9 cellular contexts compared by ENCODE assay signal in genomic region chr9:114238919-114239879, GRCh38.
DNase-seq lines count a peak whose midpoint lies in the region; ATAC-seq, FAIRE-seq and TF ChIP-seq lines count a peak whose summit lies in the region.
"Had no signal": no experiment of that assay in that cellular context is flagged by ENCODE, and none has a peak within 500 bp of the region (broad histone marks: within the 10 kb centered on the region; RNA-seq: fewer than 3 reads in every experiment).

No MANE protein-coding gene starts in this region.

- H4K20me1 ChIP-seq in hepatocyte (ENCODE audit: insufficient read depth, poor library complexity, severe bottlenecking), result no peaks in the 10 kb centered on the region

- H3K27ac ChIP-seq in A549 (no peak overlapping the region), hepatocyte (peak overlapping the region; percentile 67)

- TF ChIP-seq RAD21 in A549 (conservative IDR thresholded peaks at IDR 0.05 in 1 of 2, IDR thresholded peaks at IDR 0.05 in 1 of 2), result peak; percentile 10 to 31; a peak in 2 of 5 replicates

- no peaks in the 10 kb centered on the region for H3K27me3 ChIP-seq in adipocyte (replicated peaks; ENCODE audit: control insufficient read depth, insufficient read depth, low read length)
- H3K27me3 ChIP-seq in hepatocyte, result no peaks in the 10 kb centered on the region

- H3K36me3 ChIP-seq in adipocyte (ENCODE audit: control insufficient read depth, insufficient read depth, low read length, severe bottlenecking) (peaks cover 33% of the 10 kb centered on the region), hepatocyte (replicated peaks; ENCODE audit: insufficient read depth, low read depth) (no peaks in the 10 kb centered on the region)

- peak; percentile 21 to 28 for DNase-seq in A549 (ENCODE audit: low read depth in 1 of 2, low spot score in 1 of 2)
- peak; percentile 86 for DNase-seq in HFF-Myc (ENCODE audit: extremely low read depth, low read depth)
- no peak for DNase-seq in adipocyte (ENCODE audit: low read depth)
- DNase-seq in hepatocyte (ENCODE audit: low spot score), result peak; percentile 75
- DNase-seq in effector memory CD8-positive, alpha-beta T cell, result no peak
- no peak for DNase-seq in dedifferentiated amniotic fluid mesenchymal stem cell (ENCODE audit: extremely low spot score)

- CTCF ChIA-PET in A549 (lab: Yijun Ruan, JAX), result interaction anchor here (0.8 to 5.6 kb wide), 8 partner anchors 10 to 157 kb away, joined by 3 to 31 read pairs (median 3); no protein-coding TSS in a partner anchor

- no peaks in the 10 kb centered on the region for H3K9me3 Mint-ChIP-seq in effector memory CD8-positive, alpha-beta T cell
- H3K9me3 Mint-ChIP-seq: activated naive CD4-positive, alpha-beta T cell treated with anti-CD3 and anti-CD28 coated beads, Interleukin-2, amount 50 U/mL, for 24 hours had no signal

- H2AFZ ChIP-seq in hepatocyte, result no peak overlapping the region

- peak overlapping the region; percentile 21 for H3K9ac ChIP-seq in adipocyte (ENCODE audit: low read length)

- no peak overlapping the region for H3K27ac Mint-ChIP-seq in effector memory CD8-positive, alpha-beta T cell
- H3K27ac Mint-ChIP-seq: activated naive CD4-positive, alpha-beta T cell treated with anti-CD3 and anti-CD28 coated beads, Interleukin-2, amount 50 U/mL, for 24 hours had no signal

- no peaks in the 10 kb centered on the region for H3K36me3 Mint-ChIP-seq in effector memory CD8-positive, alpha-beta T cell (ENCODE audit: insufficient read depth)
- H3K36me3 Mint-ChIP-seq: activated naive CD4-positive, alpha-beta T cell treated with anti-CD3 and anti-CD28 coated beads, Interleukin-2, amount 50 U/mL, for 24 hours had no signal

- H3K4me2 ChIP-seq in A549, result no peak overlapping the region
- no peak overlapping the region for H3K4me2 ChIP-seq in hepatocyte

- FAIRE-seq in A549 (lab: Jason Lieb, UNC), result no peak

- H3K4me1 Mint-ChIP-seq in effector memory CD8-positive, alpha-beta T cell (ENCODE audit: low read depth in 2 of 2), result peaks cover 0 to 1% of the 10 kb centered on the region in 2 donors

- no peak overlapping the region for H3K4me3 Mint-ChIP-seq in effector memory CD8-positive, alpha-beta T cell
- H3K4me3 Mint-ChIP-seq: activated naive CD4-positive, alpha-beta T cell treated with anti-CD3 and anti-CD28 coated beads, Interleukin-2, amount 50 U/mL, for 24 hours had no signal

- TF ChIP-seq CTCF in A549 (IDR thresholded peaks at IDR 0.05), result no peak
- peak; percentile 32 for TF ChIP-seq CTCF in HFF-Myc (IDR thresholded peaks at IDR 0.05; ENCODE audit: low read depth, low read length, missing control alignments)
- TF ChIP-seq CTCF in hepatocyte (IDR thresholded peaks at IDR 0.05; ENCODE audit: poor library complexity), result peak; percentile 45

- H3K79me2 ChIP-seq in hepatocyte, result no peaks in the 10 kb centered on the region

- 82% methylated on average over 14 of the region's 14 CpGs for WGBS in A549 (ENCODE audit: missing lambda C conversion rate)
- 63% methylated on average over 14 of the region's 14 CpGs for WGBS in hepatocyte (ENCODE audit: low lambda C conversion rate, missing lambda C conversion rate)

- peak in 1 of 2 experiments; percentile 57; a peak in 3 of 6 replicates for ATAC-seq in A549
- no peak for ATAC-seq in HG03521 (IDR thresholded peaks at IDR 0.05; ENCODE audit: unreplicated experiment)
- no peak for ATAC-seq in effector memory CD8-positive, alpha-beta T cell (replicated peaks)
- no peak for ATAC-seq in HG03439 (IDR thresholded peaks at IDR 0.05; ENCODE audit: unreplicated experiment)

- no peak for TF ChIP-seq EP300 in A549 (IDR thresholded peaks at IDR 0.05)

- H3K9me3 ChIP-seq in A549 (no peaks in the 10 kb centered on the region), adipocyte (ENCODE audit: control insufficient read depth, low read length) (no peaks in the 10 kb centered on the region), hepatocyte (ENCODE audit: low read depth) (no peaks in the 10 kb centered on the region)

- H3K27me3 Mint-ChIP-seq in effector memory CD8-positive, alpha-beta T cell, result peaks cover 39 to 55% of the 10 kb centered on the region in 2 donors
- H3K27me3 Mint-ChIP-seq: activated naive CD4-positive, alpha-beta T cell treated with anti-CD3 and anti-CD28 coated beads, Interleukin-2, amount 50 U/mL, for 24 hours had no signal

- POLR2A ChIA-PET in A549 (lab: Yijun Ruan, JAX), result no interaction called here

- no peaks in the 10 kb centered on the region for H3K9me2 ChIP-seq in hepatocyte (replicated peaks; ENCODE audit: insufficient read depth)

- H3K4me3 ChIP-seq in A549, result no peak overlapping the region
- H3K4me3 ChIP-seq in HFF-Myc (replicated peaks; ENCODE audit: low read depth, low read length), result no peak overlapping the region
- no peak overlapping the region for H3K4me3 ChIP-seq in adipocyte (ENCODE audit: low read length)
- H3K4me3 ChIP-seq in hepatocyte, result no peak overlapping the region

- no peak for TF ChIP-seq POLR2A in A549 (IDR thresholded peaks at IDR 0.05; ENCODE audit: low read length)

- no peaks in the 10 kb centered on the region for H3K4me1 ChIP-seq in A549
- H3K4me1 ChIP-seq in adipocyte (ENCODE audit: control insufficient read depth, insufficient read depth, low read length), result peaks cover 23% of the 10 kb centered on the region
- peaks cover 8% of the 10 kb centered on the region for H3K4me1 ChIP-seq in hepatocyte (ENCODE audit: insufficient read depth)

TF ChIP-seq in A549, 52 proteins besides CTCF, POLR2A, EP300 and RAD21:
- TF ChIP-seq BCL3 (IDR thresholded peaks at IDR 0.05) (no peak), NR3C1 (IDR thresholded peaks at IDR 0.05) (no peak), BHLHE40 (IDR thresholded peaks at IDR 0.05; ENCODE audit: low read depth, low read length) (no peak), ZNF302 (CRISPR knock-in tag; IDR thresholded peaks at IDR 0.05) (no peak), CHD2 (IDR thresholded peaks at IDR 0.05; ENCODE audit: low read length, partially characterized antibody) (no peak), NPAS2 (CRISPR knock-in tag; IDR thresholded peaks at IDR 0.05; ENCODE audit: borderline replicate concordance) (no peak), HEYL (CRISPR knock-in tag; IDR thresholded peaks at IDR 0.05) (no peak), MAX (IDR thresholded peaks at IDR 0.05) (no peak), KDM1A (IDR thresholded peaks at IDR 0.05; ENCODE audit: low read depth) (no peak), USF2 (IDR thresholded peaks at IDR 0.05) (no peak), RARB (CRISPR knock-in tag; IDR thresholded peaks at IDR 0.05) (no peak), NFE2L2 (conservative IDR thresholded peaks at IDR 0.05; ENCODE audit: low read length) (no peak), CBX8 (IDR thresholded peaks at IDR 0.05) (no peak), POLR2AphosphoS2 (conservative IDR thresholded peaks at IDR 0.05; ENCODE audit: low read length) (no peak), RFX5 (IDR thresholded peaks at IDR 0.05) (no peak), EHMT2 (IDR thresholded peaks at IDR 0.05; ENCODE audit: low read depth) (no peak), PBX3 (IDR thresholded peaks at IDR 0.05) (no peak), ELK1 (IDR thresholded peaks at IDR 0.05; ENCODE audit: low read depth, low read length) (no peak), EHF (CRISPR knock-in tag; IDR thresholded peaks at IDR 0.05) (no peak), TP53 (CRISPR knock-in tag; IDR thresholded peaks at IDR 0.05) (no peak)
TF ChIP-seq in A549: peak in this region for 0.

Comparison
In these comparisons a context has a peak if more than half of its experiments do, and no peak if none do; other contexts are left out.
1. DNase-seq: peak in A549 (2 of 2), HFF-Myc (single experiment) and hepatocyte (single experiment); none in adipocyte (single experiment), effector memory CD8-positive, alpha-beta T cell (0 of 3) and dedifferentiated amniotic fluid mesenchymal stem cell (single experiment).